Comparison of ENCODE assay signal across 28 cellular contexts in genomic region chr9:124182741-124183140, GRCh38.
DNase-seq lines count a peak whose midpoint lies in the region; ATAC-seq lines count a peak whose summit lies in the region.
"Had no signal": no experiment of that assay in that cellular context is flagged by ENCODE, and none has a peak within 500 bp of the region (broad histone marks: within the 10 kb centered on the region; RNA-seq: fewer than 3 reads in every experiment).

No MANE protein-coding gene starts in this region.

- no peaks in the 10 kb centered on the region for H3K36me3 Mint-ChIP-seq in activated CD4-positive, alpha-beta memory T cell treated with anti-CD3 and anti-CD28 coated beads, Interleukin-2, amount 10 ng/mL, durations not matched to agents 7 days and 5 days (ENCODE audit: low read depth)
- H3K36me3 Mint-ChIP-seq: activated naive CD4-positive, alpha-beta T cell treated with anti-CD3 and anti-CD28 coated beads, Interleukin-2, amount 50 U/mL, for 24 hours; brain; CD8-positive, alpha-beta T cell had no signal

- no peak overlapping the region for H3K27ac Mint-ChIP-seq in activated CD4-positive, alpha-beta memory T cell treated with anti-CD3 and anti-CD28 coated beads, Interleukin-2, amount 10 ng/mL, durations not matched to agents 7 days and 5 days
- H3K27ac Mint-ChIP-seq: activated CD4-positive, alpha-beta T cell treated with anti-CD3 and anti-CD28 coated beads for 36 hours; activated naive CD4-positive, alpha-beta T cell treated with anti-CD3 and anti-CD28 coated beads, Interleukin-2, amount 50 U/mL, for 24 hours; B cell; brain; CD8-positive, alpha-beta T cell; naive thymus-derived CD4-positive, alpha-beta T cell; progenitor cell of endocrine pancreas had no signal

- no peak for ATAC-seq in HG03280 (IDR thresholded peaks at IDR 0.05; ENCODE audit: unreplicated experiment)
- no peak for ATAC-seq in GM18867 (IDR thresholded peaks at IDR 0.05; ENCODE audit: unreplicated experiment)
- ATAC-seq: activated CD4-positive, alpha-beta T cell treated with anti-CD3 and anti-CD28 coated beads for 36 hours; CD8-positive, alpha-beta T cell; gastrocnemius medialis; lower lobe of right lung; naive thymus-derived CD4-positive, alpha-beta T cell had no signal

- peaks cover 3% of the 10 kb centered on the region for H3K9me3 Mint-ChIP-seq in activated CD4-positive, alpha-beta memory T cell treated with anti-CD3 and anti-CD28 coated beads, Interleukin-2, amount 10 ng/mL, durations not matched to agents 7 days and 5 days
- H3K9me3 Mint-ChIP-seq: activated naive CD4-positive, alpha-beta T cell treated with anti-CD3 and anti-CD28 coated beads, Interleukin-2, amount 50 U/mL, for 24 hours; CD8-positive, alpha-beta T cell had no signal

- no peak overlapping the region for H3K4me3 Mint-ChIP-seq in activated CD4-positive, alpha-beta memory T cell treated with anti-CD3 and anti-CD28 coated beads, Interleukin-2, amount 10 ng/mL, durations not matched to agents 7 days and 5 days
- H3K4me3 Mint-ChIP-seq: activated CD4-positive, alpha-beta T cell treated with anti-CD3 and anti-CD28 coated beads for 36 hours; activated naive CD4-positive, alpha-beta T cell treated with anti-CD3 and anti-CD28 coated beads, Interleukin-2, amount 50 U/mL, for 24 hours; B cell; brain; CD8-positive, alpha-beta T cell; naive thymus-derived CD4-positive, alpha-beta T cell had no signal

- POLR2A ChIA-PET in activated CD4-positive, alpha-beta memory T cell treated with anti-CD3 and anti-CD28 coated beads, Interleukin-2, amount 10 ng/mL, durations not matched to agents 7 days and 5 days (lab: Charles Lee), result interaction anchor here (1.0 kb wide), 1 partner anchor 21 kb away, joined by 3 read pairs; no protein-coding TSS in a partner anchor

- CTCF ChIA-PET in activated CD4-positive, alpha-beta memory T cell treated with anti-CD3 and anti-CD28 coated beads, Interleukin-2, amount 10 ng/mL, durations not matched to agents 7 days and 5 days (lab: Charles Lee), result no interaction called here

- H3K4me1 Mint-ChIP-seq in activated CD4-positive, alpha-beta memory T cell treated with anti-CD3 and anti-CD28 coated beads, Interleukin-2, amount 10 ng/mL, durations not matched to agents 7 days and 5 days, result no peaks in the 10 kb centered on the region
- H3K4me1 Mint-ChIP-seq: activated CD4-positive, alpha-beta T cell treated with anti-CD3 and anti-CD28 coated beads for 36 hours; activated naive CD4-positive, alpha-beta T cell treated with anti-CD3 and anti-CD28 coated beads, Interleukin-2, amount 50 U/mL, for 24 hours; naive thymus-derived CD4-positive, alpha-beta T cell had no signal

- peaks cover 15% of the 10 kb centered on the region for H3K27me3 Mint-ChIP-seq in activated CD4-positive, alpha-beta memory T cell treated with anti-CD3 and anti-CD28 coated beads, Interleukin-2, amount 10 ng/mL, durations not matched to agents 7 days and 5 days
- H3K27me3 Mint-ChIP-seq: B cell had no signal

- DNase-seq in DMS79 treated with DMSO at 0.1 percent for 48 hours (lab: John Stamatoyannopoulos, UW) (peak; percentile 83), NCI-H1436 (lab: John Stamatoyannopoulos, UW) (peak; percentile 75), NCI-H2196 (lab: John Stamatoyannopoulos, UW; ENCODE audit: unreplicated experiment) (peak; percentile 39), NCI-H82 treated with DMSO at 0.1 percent for 48 hours (lab: John Stamatoyannopoulos, UW; ENCODE audit: unreplicated experiment) (peak; percentile 52), GF-D8 (lab: John Stamatoyannopoulos, UW) (no peak)
- no peak for DNase-seq in activated CD4-positive, alpha-beta memory T cell treated with anti-CD3 and anti-CD28 coated beads, Interleukin-2, amount 10 ng/mL, durations not matched to agents 7 days and 5 days
- DNase-seq: activated CD4-positive, alpha-beta T cell treated with anti-CD3 and anti-CD28 coated beads for 36 hours; amniotic stem cell; CD8-positive, alpha-beta T cell; DMS 273 treated with DMSO at 0.1 percent for 48 hours; esophagus squamous epithelium; gastrocnemius medialis; KG1; lower lobe of right lung; midbrain; naive thymus-derived CD4-positive, alpha-beta T cell; NCI-H187; NCI-H446 treated with DMSO at 0.1 percent for 48 hours; sigmoid colon; SJCRH30; stimulated activated CD4-positive, alpha-beta T cell treated with anti-CD3 and anti-CD28 coated beads, Interleukin-4, amount 100 ng/mL, for 1 hour; SW 1271 had no signal

Comparison
In these comparisons a context has a peak if more than half of its experiments do, and no peak if none do; other contexts are left out.
1. DNase-seq: peak in DMS79 treated with DMSO at 0.1 percent for 48 hours (single experiment), NCI-H1436 (single experiment), NCI-H2196 (single experiment) and NCI-H82 treated with DMSO at 0.1 percent for 48 hours (single experiment); none in activated CD4-positive, alpha-beta memory T cell treated with anti-CD3 and anti-CD28 coated beads, Interleukin-2, amount 10 ng/mL, durations not matched to agents 7 days and 5 days (single experiment) and GF-D8 (single experiment).